ENCODE assay signal across 8 cellular contexts in the genomic region with DNA sequence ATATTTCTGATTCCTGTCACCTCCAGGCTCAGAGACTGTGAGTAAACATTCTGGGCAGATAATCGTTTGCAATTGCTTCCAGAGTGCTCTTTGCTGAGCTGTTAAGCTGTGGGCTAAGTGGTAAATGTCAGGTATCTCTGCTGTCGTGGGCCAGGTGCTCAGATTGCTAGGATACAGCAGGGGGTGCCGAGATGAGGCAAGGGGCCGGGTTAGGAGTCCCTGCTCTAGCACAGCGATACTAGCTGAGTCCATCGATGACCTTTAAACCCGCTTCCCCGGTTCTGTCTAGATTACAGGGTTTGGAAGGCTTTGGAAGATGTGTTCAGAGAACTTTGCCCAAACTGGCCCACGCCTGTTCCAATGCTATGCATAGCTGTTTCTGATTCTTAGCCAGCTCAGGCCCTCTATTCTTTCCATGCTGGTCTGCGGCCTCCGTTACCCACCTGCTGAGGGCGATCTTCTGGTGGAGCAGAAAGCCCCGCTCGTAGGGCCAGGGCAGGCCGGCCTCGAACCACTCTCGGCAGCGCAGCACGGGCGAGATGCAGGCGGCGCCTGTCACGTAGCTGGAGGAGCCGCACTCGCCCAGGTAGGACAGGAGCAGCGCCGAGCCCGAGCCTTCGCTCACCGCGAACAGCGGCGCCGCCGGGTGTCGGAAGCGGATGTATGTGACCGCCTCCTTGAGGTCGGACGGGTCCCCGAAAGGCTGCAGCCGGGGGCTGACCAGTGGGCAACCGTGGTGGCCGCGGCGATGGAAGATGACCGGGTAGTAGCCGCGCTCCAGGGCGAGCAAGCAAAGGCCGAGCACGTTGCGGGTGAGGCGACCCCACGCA. TPM values are rescaled to one million over a fixed set of nuclear protein-coding genes. Genes with fewer than 3 reads are reported as not detected.
DNase-seq lines count a peak whose midpoint lies in the region; ATAC-seq and TF ChIP-seq lines count a peak whose summit lies in the region.

No MANE protein-coding gene starts in this region.

- H3K9me3 Mint-ChIP-seq in CD8-positive, alpha-beta memory T cell: no peaks in the 10 kb centered on the region

- H3K36me3 Mint-ChIP-seq in CD8-positive, alpha-beta memory T cell: peaks cover 0 to 32% (median 7%) of the 10 kb centered on the region in 3 donors

- H3K36me3 ChIP-seq in CD8-positive, alpha-beta memory T cell (ENCODE audit: insufficient read depth, low read length): peaks cover 9% of the 10 kb centered on the region
- peaks cover 0 to 11% (median 0%) of the 10 kb centered on the region in 4 donors for H3K36me3 ChIP-seq in sigmoid colon

- ATAC-seq in HG02970 (IDR thresholded peaks at IDR 0.05; ENCODE audit: low FRiP score, unreplicated experiment): peak; percentile 14
- peak in 1 of 2 donors; percentile 1 for ATAC-seq in right cardiac atrium
- no peak for ATAC-seq in GM21717 (IDR thresholded peaks at IDR 0.05; ENCODE audit: unreplicated experiment)

- peaks cover 29% of the 10 kb centered on the region for H3K4me1 ChIP-seq in CD8-positive, alpha-beta memory T cell (ENCODE audit: insufficient read depth, low read length)
- H3K4me1 ChIP-seq in right cardiac atrium (ENCODE audit: control insufficient read depth, insufficient read depth, low read length) (peaks cover 9% of the 10 kb centered on the region), sigmoid colon (peaks cover 0 to 48% (median 30%) of the 10 kb centered on the region in 4 donors)

- DNase-seq in CD8-positive, alpha-beta memory T cell: peak; percentile 39 to 69 (median 46)
- DNase-seq in NOMO-1 (lab: John Stamatoyannopoulos, UW; ENCODE audit: unreplicated experiment in 2 of 2): peak; percentile 39 to 47
- peak; percentile 41 for DNase-seq in activated gamma-delta T cell (lab: John Stamatoyannopoulos, UW)
- DNase-seq in right cardiac atrium: peak; percentile 37 to 76 (median 73)
- DNase-seq in sigmoid colon: peak; percentile 63
- no peak for DNase-seq in DMS 273 treated with DMSO at 0.1 percent for 48 hours (lab: John Stamatoyannopoulos, UW)

- peak overlapping the region; percentile 51 for H3K27ac ChIP-seq in CD8-positive, alpha-beta memory T cell (ENCODE audit: low read depth, low read length)
- H3K27ac ChIP-seq in right cardiac atrium (ENCODE audit: low read length): no peak overlapping the region
- H3K27ac ChIP-seq in sigmoid colon: peak overlapping the region; percentile 86 to 94 (median 90)

- peak overlapping the region; percentile 84 to 97 (median 94) for H3K27ac Mint-ChIP-seq in CD8-positive, alpha-beta memory T cell

- no peak for TF ChIP-seq EP300 in sigmoid colon (IDR thresholded peaks at IDR 0.05)

- H3K4me3 ChIP-seq in CD8-positive, alpha-beta memory T cell (ENCODE audit: low read length): peak overlapping the region; percentile 63
- peak overlapping the region; percentile 63 for H3K4me3 ChIP-seq in right cardiac atrium (ENCODE audit: low read length)
- peak overlapping the region; percentile 57 to 79 (median 60) for H3K4me3 ChIP-seq in sigmoid colon

- POLR2A ChIA-PET in CD8-positive, alpha-beta memory T cell (lab: Charles Lee): interaction anchor here (0.5 to 2.9 kb wide), 7 partner anchors 22 to 921 kb away, joined by 3 to 18 read pairs (median 5); a partner anchor contains a TSS

- H3K4me1 Mint-ChIP-seq in CD8-positive, alpha-beta memory T cell: peaks cover 52 to 59% (median 57%) of the 10 kb centered on the region in 3 donors

- no peaks in the 10 kb centered on the region for H3K27me3 Mint-ChIP-seq in CD8-positive, alpha-beta memory T cell

- intact Hi-C loops in right cardiac atrium (cut with DNase I) (no loop called here), sigmoid colon (cut with DNase I) (loop anchor here (5.0 kb wide), 1 partner anchor 274 kb away; a partner anchor contains a TSS)

- no peaks in the 10 kb centered on the region for H3K9me3 ChIP-seq in CD8-positive, alpha-beta memory T cell (ENCODE audit: low read length)
- no peaks in the 10 kb centered on the region for H3K9me3 ChIP-seq in right cardiac atrium (ENCODE audit: control insufficient read depth, low read length)
- no peaks in the 10 kb centered on the region for H3K9me3 ChIP-seq in sigmoid colon

- CTCF ChIA-PET in CD8-positive, alpha-beta memory T cell (lab: Charles Lee): interaction anchor here (0.6 to 26.2 kb wide), 10 partner anchors 9 to 418 kb away, joined by 3 to 436 read pairs (median 4); no protein-coding TSS in a partner anchor

- TF ChIP-seq POLR2A in sigmoid colon (IDR thresholded peaks at IDR 0.05): no peak

- 22% methylated on average over 55 of the region's 55 CpGs for WGBS in right cardiac atrium
- WGBS in sigmoid colon, 2 donors: 4 to 11% methylated on average over 55 of the region's 55 CpGs

- no peaks in the 10 kb centered on the region for H3K27me3 ChIP-seq in CD8-positive, alpha-beta memory T cell (ENCODE audit: insufficient read depth, low read length, poor library complexity, severe bottlenecking)
- H3K27me3 ChIP-seq in right cardiac atrium (ENCODE audit: control insufficient read depth, insufficient read depth) (no peaks in the 10 kb centered on the region), sigmoid colon (no peaks in the 10 kb centered on the region)

- H3K4me3 Mint-ChIP-seq in CD8-positive, alpha-beta memory T cell: peak overlapping the region; percentile 91 to 99 (median 95)

- no peak for TF ChIP-seq CTCF in sigmoid colon (IDR thresholded peaks at IDR 0.05)

RNA-seq across cellular contexts. Expression of a gene that starts 1.0 kb away (rescaled TPM):
- 10 to 100 TPM; 18.3 to 19.3 TPM for total RNA-seq in CD8-positive, alpha-beta memory T cell
- 22.6 TPM for polyA plus RNA-seq in CD8-positive, alpha-beta memory T cell
- 1 to 10 TPM; 6.6 to 7.5 (median 7.3) TPM for total RNA-seq in right cardiac atrium
- 5.2 TPM for polyA plus RNA-seq in right cardiac atrium
- total RNA-seq in sigmoid colon: 10 to 100 TPM in 1 of 4 donors, 1 to 10 TPM in 3; 4.1 to 10.8 (median 6.7) TPM
- 10 to 100 TPM in 1 of 3 donors, 1 to 10 TPM in 2; 4.9 to 10.3 (median 5.4) TPM for polyA plus RNA-seq in sigmoid colon

RNA-seq across cellular contexts. Expression of a gene that starts 2.6 kb away (rescaled TPM):
- total RNA-seq in CD8-positive, alpha-beta memory T cell: 10 to 100 TPM; 71.3 to 75.5 TPM
- 33.1 TPM for polyA plus RNA-seq in CD8-positive, alpha-beta memory T cell
- total RNA-seq in right cardiac atrium: 10 to 100 TPM; 30.6 to 45.3 (median 38.3) TPM
- 53.0 TPM for polyA plus RNA-seq in right cardiac atrium
- 10 to 100 TPM; 28.8 to 41.8 (median 35.4) TPM for total RNA-seq in sigmoid colon
- polyA plus RNA-seq in sigmoid colon: 10 to 100 TPM; 14.4 to 79.0 (median 20.3) TPM

RNA-seq across cellular contexts. Expression of a gene that starts 23.6 kb away (rescaled TPM):
- total RNA-seq in CD8-positive, alpha-beta memory T cell: 10 to 100 TPM; 69.7 to 69.8 TPM
- 25.7 TPM for polyA plus RNA-seq in CD8-positive, alpha-beta memory T cell
- 10 to 100 TPM; 31.4 to 37.8 (median 34.8) TPM for total RNA-seq in right cardiac atrium
- 25.5 TPM for polyA plus RNA-seq in right cardiac atrium
- total RNA-seq in sigmoid colon: 10 to 100 TPM; 13.6 to 31.3 (median 16.8) TPM
- polyA plus RNA-seq in sigmoid colon: 10 to 100 TPM; 16.9 to 28.5 (median 18.0) TPM

RNA-seq across cellular contexts. Expression of a gene that starts 27.1 kb away (rescaled TPM):
- 10 to 100 TPM; 20.8 to 21.8 TPM for total RNA-seq in CD8-positive, alpha-beta memory T cell
- polyA plus RNA-seq in CD8-positive, alpha-beta memory T cell: 0.35 TPM
- 10 to 100 TPM in 1 of 4 donors, 1 to 10 TPM in 3; 5.4 to 11.0 (median 7.4) TPM for total RNA-seq in right cardiac atrium
- 5.0 TPM for polyA plus RNA-seq in right cardiac atrium
- 10 to 100 TPM in 1 of 4 donors, 1 to 10 TPM in 3; 5.4 to 17.2 (median 6.2) TPM for total RNA-seq in sigmoid colon
- polyA plus RNA-seq in sigmoid colon: 1 to 10 TPM; 1.6 to 5.2 (median 3.0) TPM

RNA-seq across cellular contexts. Expression of a gene that starts 56.9 kb away (rescaled TPM):
- 1 to 10 TPM; 2.5 to 2.9 TPM for total RNA-seq in CD8-positive, alpha-beta memory T cell
- 0.17 TPM for polyA plus RNA-seq in CD8-positive, alpha-beta memory T cell
- 100 to 1,000 TPM in 3 of 4 donors, 10 to 100 TPM in 1; 93.5 to 148 (median 113) TPM for total RNA-seq in right cardiac atrium
- 98.5 TPM for polyA plus RNA-seq in right cardiac atrium
- 10 to 100 TPM; 23.9 to 94.4 (median 35.1) TPM for total RNA-seq in sigmoid colon
- polyA plus RNA-seq in sigmoid colon: 1 to 10 TPM in 2 of 3 donors, under 1 TPM in 1; 0.23 to 4.9 (median 3.0) TPM
